In the genomic region with DNA sequence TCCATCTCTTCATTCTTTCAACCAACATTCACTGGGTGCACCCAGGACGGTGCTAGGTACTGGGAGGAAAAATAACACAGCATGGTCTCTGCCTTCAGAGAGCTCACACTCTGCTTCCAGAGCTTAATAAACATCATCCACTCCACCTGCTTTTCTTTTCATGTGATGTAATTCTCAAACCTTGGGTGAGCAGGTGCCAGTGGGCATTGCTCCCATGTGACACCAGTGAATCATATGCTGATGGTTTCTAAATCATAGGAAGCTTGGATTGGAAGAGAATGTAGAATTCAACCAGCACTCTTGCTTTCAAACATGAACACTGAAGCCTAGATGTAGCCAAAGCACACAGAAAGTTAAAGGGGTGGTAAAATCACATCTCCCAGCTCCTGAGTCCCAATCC, we compare ENCODE assay signal across 20 cellular contexts.
"Had no signal": no experiment of that assay in that cellular context is flagged by ENCODE, and none has a peak within 500 bp of the region (broad histone marks: within the 10 kb centered on the region; RNA-seq: fewer than 3 reads in every experiment).

No MANE protein-coding gene starts in this region.

- H3K4me3 ChIP-seq: esophagus muscularis mucosa, gastrocnemius medialis, ovary, prostate gland, tibial artery had no signal

- H3K27ac ChIP-seq: brain microvascular endothelial cell, esophagus muscularis mucosa, gastrocnemius medialis, neutrophil, ovary, prostate gland, tibial artery had no signal

- ATAC-seq: activated naive CD4-positive, alpha-beta T cell treated with anti-CD3 and anti-CD28 coated beads, Interleukin-2, amount 50 U/mL, for 72 hours; activated T-helper 17 cell treated with anti-CD3 and anti-CD28 coated beads, Interleukin-2, amount 50 U/mL, for 72 hours; gastrocnemius medialis; left ventricle myocardium superior; right cardiac atrium; stimulated activated naive CD8-positive, alpha-beta T cell treated with anti-CD3 and anti-CD28 coated beads, Interleukin-15, Interleukin-2, amounts not matched to agents 100 U/mL and 50 U/mL, for 24 hours; WTC11 had no signal

- H3K36me3 ChIP-seq: brain microvascular endothelial cell, esophagus muscularis mucosa, gastrocnemius medialis, neutrophil, ovary, prostate gland, tibial artery had no signal

- H3K27me3 ChIP-seq: brain microvascular endothelial cell, gastrocnemius medialis, neutrophil, ovary had no signal

- H3K9me3 ChIP-seq: esophagus muscularis mucosa, gastrocnemius medialis, neutrophil, ovary, prostate gland, tibial artery had no signal

- H3K4me1 ChIP-seq: esophagus muscularis mucosa, gastrocnemius medialis, prostate gland, tibial artery had no signal

- DNase-seq: activated T-cell treated with anti-CD3 and anti-CD28 coated beads, Interleukin-2, amount 50 U/mL, for 24 hours; aorta; brain microvascular endothelial cell; effector memory CD4-positive, alpha-beta T cell; gastrocnemius medialis; hippocampal formation; left ventricle myocardium superior; ovary; right cardiac atrium; stimulated activated CD4-positive, alpha-beta T cell treated with anti-CD3 and anti-CD28 coated beads, Interleukin-12 subunit alpha, Interleukin-12 subunit beta, amount 100 ng/mL, for 4 hours; stimulated activated CD4-positive, alpha-beta T cell treated with anti-CD3 and anti-CD28 coated beads, Interleukin-4, amount 100 ng/mL, for 4 hours; stimulated activated naive CD8-positive, alpha-beta T cell treated with anti-CD3 and anti-CD28 coated beads, Interleukin-15, Interleukin-2, amounts not matched to agents 100 U/mL and 50 U/mL, for 24 hours; substantia nigra; tibial artery had no signal
